ENCODE assay signal across 21 cellular contexts in genomic region chr5:157205708-157206107, GRCh38. TPM values are rescaled to one million over a fixed set of nuclear protein-coding genes. Genes with fewer than 3 reads are reported as not detected.
DNase-seq lines count a peak whose midpoint lies in the region; ATAC-seq lines count a peak whose summit lies in the region.
"Had no signal": no experiment of that assay in that cellular context is flagged by ENCODE, and none has a peak within 500 bp of the region (broad histone marks: within the 10 kb centered on the region; RNA-seq: fewer than 3 reads in every experiment).

No MANE protein-coding gene starts in this region.

- POLR2A ChIA-PET in T-cell (lab: Charles Lee) = interaction anchor here (0.5 to 1.7 kb wide), 7 partner anchors 12 to 102 kb away, joined by 3 to 7 read pairs (median 4); no protein-coding TSS in a partner anchor
- POLR2A ChIA-PET in activated naive CD8-positive, alpha-beta T cell treated with anti-CD3 and anti-CD28 coated beads, Interleukin-2, amount 10 ng/mL, durations not matched to agents 7 days and 5 days (lab: Charles Lee) = interaction anchor here (0.6 to 4.7 kb wide), 5 partner anchors 10 to 267 kb away, joined by 3 to 44 read pairs (median 3); no protein-coding TSS in a partner anchor

- no peak overlapping the region for H3K4me3 Mint-ChIP-seq in activated naive CD4-positive, alpha-beta T cell treated with anti-CD3 and anti-CD28 coated beads, Interleukin-2, amount 10 ng/mL, durations not matched to agents 7 days and 5 days
- peak overlapping the region in 1 of 3 donors; percentile 70 for H3K4me3 Mint-ChIP-seq in T-cell
- H3K4me3 Mint-ChIP-seq in activated naive CD8-positive, alpha-beta T cell treated with anti-CD3 and anti-CD28 coated beads, Interleukin-2, amount 10 ng/mL, durations not matched to agents 7 days and 5 days = peak overlapping the region; percentile 20
- H3K4me3 Mint-ChIP-seq in natural killer cell treated with Interleukin-12 subunit alpha and Interleukin-12 subunit beta and Interleukin-15 and Interleukin-18, amount 100 ng/mL, for 72 hours = no peak overlapping the region
- no peak overlapping the region for H3K4me3 Mint-ChIP-seq in stimulated activated naive B cell treated with anti-CD40 and anti-IgM and Interleukin-4, amounts not matched to agents 10 μg/mL and 1 μg/mL and 100 μg/mL, for 72 hours
- H3K4me3 Mint-ChIP-seq: B cell, GM23338 had no signal

- no peaks in the 10 kb centered on the region for H3K27me3 Mint-ChIP-seq in activated naive CD4-positive, alpha-beta T cell treated with anti-CD3 and anti-CD28 coated beads, Interleukin-2, amount 10 ng/mL, durations not matched to agents 7 days and 5 days
- H3K27me3 Mint-ChIP-seq in T-cell = no peaks in the 10 kb centered on the region
- H3K27me3 Mint-ChIP-seq in activated naive CD8-positive, alpha-beta T cell treated with anti-CD3 and anti-CD28 coated beads, Interleukin-2, amount 10 ng/mL, durations not matched to agents 7 days and 5 days = no peaks in the 10 kb centered on the region
- no peaks in the 10 kb centered on the region for H3K27me3 Mint-ChIP-seq in natural killer cell treated with Interleukin-12 subunit alpha and Interleukin-12 subunit beta and Interleukin-15 and Interleukin-18, amount 100 ng/mL, for 72 hours
- H3K27me3 Mint-ChIP-seq in stimulated activated naive B cell treated with anti-CD40 and anti-IgM and Interleukin-4, amounts not matched to agents 10 μg/mL and 1 μg/mL and 100 μg/mL, for 72 hours = no peaks in the 10 kb centered on the region
- H3K27me3 Mint-ChIP-seq: B cell had no signal

- H3K27ac Mint-ChIP-seq in activated naive CD4-positive, alpha-beta T cell treated with anti-CD3 and anti-CD28 coated beads, Interleukin-2, amount 10 ng/mL, durations not matched to agents 7 days and 5 days = peak overlapping the region; percentile 69
- H3K27ac Mint-ChIP-seq in T-cell = peak overlapping the region; percentile 75 to 82
- H3K27ac Mint-ChIP-seq in activated naive CD8-positive, alpha-beta T cell treated with anti-CD3 and anti-CD28 coated beads, Interleukin-2, amount 10 ng/mL, durations not matched to agents 7 days and 5 days = peak overlapping the region; percentile 22
- peak overlapping the region; percentile 70 to 89 for H3K27ac Mint-ChIP-seq in natural killer cell treated with Interleukin-12 subunit alpha and Interleukin-12 subunit beta and Interleukin-15 and Interleukin-18, amount 100 ng/mL, for 72 hours
- H3K27ac Mint-ChIP-seq in stimulated activated naive B cell treated with anti-CD40 and anti-IgM and Interleukin-4, amounts not matched to agents 10 μg/mL and 1 μg/mL and 100 μg/mL, for 72 hours = no peak overlapping the region
- H3K27ac Mint-ChIP-seq: B cell, GM23338 had no signal

- CTCF ChIA-PET in activated naive CD4-positive, alpha-beta T cell treated with anti-CD3 and anti-CD28 coated beads, Interleukin-2, amount 10 ng/mL, durations not matched to agents 7 days and 5 days (lab: Charles Lee) = interaction anchor here (0.6 to 1.6 kb wide), 3 partner anchors 9 to 71 kb away, joined by 4 to 8 read pairs (median 5); no protein-coding TSS in a partner anchor
- CTCF ChIA-PET in T-cell (lab: Charles Lee) = interaction anchor here in 1 of 2 donors (0.7 to 2.0 kb wide), 4 partner anchors 9 to 63 kb away, joined by 3 to 5 read pairs (median 4); partner anchors contain the start of gene MED7

- ATAC-seq in T-cell (replicated peaks in 1 of 4) (no peak), GM18868 (IDR thresholded peaks at IDR 0.05; ENCODE audit: unreplicated experiment) (no peak)
- ATAC-seq in activated naive CD8-positive, alpha-beta T cell treated with anti-CD3 and anti-CD28 coated beads, Interleukin-2, amount 10 ng/mL, durations not matched to agents 7 days and 5 days (ENCODE audit: low read depth) = no peak
- no peak for ATAC-seq in natural killer cell treated with Interleukin-12 subunit alpha and Interleukin-12 subunit beta and Interleukin-15 and Interleukin-18, amount 100 ng/mL, for 72 hours
- no peak for ATAC-seq in stimulated activated naive B cell treated with anti-CD40 and anti-IgM and Interleukin-4, amounts not matched to agents 10 μg/mL and 1 μg/mL and 100 μg/mL, for 72 hours (replicated peaks)
- ATAC-seq: GM23338, HCT116, HepG2 had no signal

- H3K4me1 Mint-ChIP-seq in activated naive CD4-positive, alpha-beta T cell treated with anti-CD3 and anti-CD28 coated beads, Interleukin-2, amount 10 ng/mL, durations not matched to agents 7 days and 5 days = peaks cover 93% of the 10 kb centered on the region
- H3K4me1 Mint-ChIP-seq in T-cell = peaks cover 84 to 88% (median 86%) of the 10 kb centered on the region in 3 donors
- H3K4me1 Mint-ChIP-seq in activated naive CD8-positive, alpha-beta T cell treated with anti-CD3 and anti-CD28 coated beads, Interleukin-2, amount 10 ng/mL, durations not matched to agents 7 days and 5 days = peaks cover 71% of the 10 kb centered on the region
- peaks cover 47 to 57% of the 10 kb centered on the region in 2 donors for H3K4me1 Mint-ChIP-seq in natural killer cell treated with Interleukin-12 subunit alpha and Interleukin-12 subunit beta and Interleukin-15 and Interleukin-18, amount 100 ng/mL, for 72 hours (ENCODE audit: low read depth in 2 of 2)
- peaks cover 0 to 5% of the 10 kb centered on the region in 2 donors for H3K4me1 Mint-ChIP-seq in stimulated activated naive B cell treated with anti-CD40 and anti-IgM and Interleukin-4, amounts not matched to agents 10 μg/mL and 1 μg/mL and 100 μg/mL, for 72 hours
- H3K4me1 Mint-ChIP-seq: GM23338 had no signal

- DNase-seq in activated naive CD4-positive, alpha-beta T cell treated with anti-CD3 and anti-CD28 coated beads, Interleukin-2, amount 10 ng/mL, durations not matched to agents 7 days and 5 days = no peak
- DNase-seq in activated naive CD4-positive, alpha-beta T cell treated with Interleukin-2 at 50 U/mL for 16 hours = no peak
- no peak for DNase-seq in T-cell
- DNase-seq in activated naive CD8-positive, alpha-beta T cell treated with anti-CD3 and anti-CD28 coated beads, Interleukin-2, amount 10 ng/mL, durations not matched to agents 7 days and 5 days = no peak
- no peak for DNase-seq in natural killer cell treated with Interleukin-12 subunit alpha and Interleukin-12 subunit beta and Interleukin-15 and Interleukin-18, amount 100 ng/mL, for 72 hours (ENCODE audit: low spot score)
- DNase-seq in stimulated activated naive B cell treated with anti-CD40 and anti-IgM and Interleukin-4, amounts not matched to agents 10 μg/mL and 1 μg/mL and 100 μg/mL, for 72 hours = no peak
- DNase-seq: GDM1, NCI-H1092, NCI-H146, NCI-H2081, NCI-H748 treated with DMSO at 0.1 percent for 48 hours, OCI-M1, RPMI8226, SIG-M5 had no signal

- H3K9me3 Mint-ChIP-seq in activated naive CD4-positive, alpha-beta T cell treated with anti-CD3 and anti-CD28 coated beads, Interleukin-2, amount 10 ng/mL, durations not matched to agents 7 days and 5 days = no peaks in the 10 kb centered on the region
- peaks cover 0 to 7% (median 3%) of the 10 kb centered on the region in 3 donors for H3K9me3 Mint-ChIP-seq in T-cell
- no peaks in the 10 kb centered on the region for H3K9me3 Mint-ChIP-seq in activated naive CD8-positive, alpha-beta T cell treated with anti-CD3 and anti-CD28 coated beads, Interleukin-2, amount 10 ng/mL, durations not matched to agents 7 days and 5 days
- H3K9me3 Mint-ChIP-seq in natural killer cell treated with Interleukin-12 subunit alpha and Interleukin-12 subunit beta and Interleukin-15 and Interleukin-18, amount 100 ng/mL, for 72 hours = no peaks in the 10 kb centered on the region
- H3K9me3 Mint-ChIP-seq in stimulated activated naive B cell treated with anti-CD40 and anti-IgM and Interleukin-4, amounts not matched to agents 10 μg/mL and 1 μg/mL and 100 μg/mL, for 72 hours = peaks cover 3 to 4% of the 10 kb centered on the region in 2 donors
- H3K9me3 Mint-ChIP-seq: GM23338 had no signal

- H3K36me3 Mint-ChIP-seq in activated naive CD4-positive, alpha-beta T cell treated with anti-CD3 and anti-CD28 coated beads, Interleukin-2, amount 10 ng/mL, durations not matched to agents 7 days and 5 days = peaks cover 79% of the 10 kb centered on the region
- peaks cover 69% of the 10 kb centered on the region for H3K36me3 Mint-ChIP-seq in T-cell
- peaks cover 60% of the 10 kb centered on the region for H3K36me3 Mint-ChIP-seq in activated naive CD8-positive, alpha-beta T cell treated with anti-CD3 and anti-CD28 coated beads, Interleukin-2, amount 10 ng/mL, durations not matched to agents 7 days and 5 days
- peaks cover 45% of the 10 kb centered on the region for H3K36me3 Mint-ChIP-seq in natural killer cell treated with Interleukin-12 subunit alpha and Interleukin-12 subunit beta and Interleukin-15 and Interleukin-18, amount 100 ng/mL, for 72 hours
- H3K36me3 Mint-ChIP-seq in stimulated activated naive B cell treated with anti-CD40 and anti-IgM and Interleukin-4, amounts not matched to agents 10 μg/mL and 1 μg/mL and 100 μg/mL, for 72 hours = peaks cover 0 to 2% of the 10 kb centered on the region in 2 donors

RNA-seq across cellular contexts. Expression of gene ITK, which starts 25.1 kb away (rescaled TPM):
- total RNA-seq in T-cell = 100 to 1,000 TPM; 286 to 466 (median 338) TPM
- total RNA-seq in activated naive CD8-positive, alpha-beta T cell treated with anti-CD3 and anti-CD28 coated beads, Interleukin-2, amount 10 ng/mL, durations not matched to agents 7 days and 5 days = 100 to 1,000 TPM; 313 to 324 TPM
- total RNA-seq in natural killer cell treated with Interleukin-12 subunit alpha and Interleukin-12 subunit beta and Interleukin-15 and Interleukin-18, amount 100 ng/mL, for 72 hours = 100 to 1,000 TPM; 153 to 225 TPM
- total RNA-seq: GM23338, HepG2, MCF 10A had no signal

RNA-seq across cellular contexts. Expression of gene GARIN3, which starts 39.6 kb away (rescaled TPM):
- total RNA-seq in T-cell = not detected
- not detected for total RNA-seq in activated naive CD8-positive, alpha-beta T cell treated with anti-CD3 and anti-CD28 coated beads, Interleukin-2, amount 10 ng/mL, durations not matched to agents 7 days and 5 days
- not detected for total RNA-seq in natural killer cell treated with Interleukin-12 subunit alpha and Interleukin-12 subunit beta and Interleukin-15 and Interleukin-18, amount 100 ng/mL, for 72 hours
- total RNA-seq: B cell, GM23338, HepG2, MCF 10A, NCI-H460 had no signal
